25 cellular contexts compared by ENCODE assay signal in the genomic region with DNA sequence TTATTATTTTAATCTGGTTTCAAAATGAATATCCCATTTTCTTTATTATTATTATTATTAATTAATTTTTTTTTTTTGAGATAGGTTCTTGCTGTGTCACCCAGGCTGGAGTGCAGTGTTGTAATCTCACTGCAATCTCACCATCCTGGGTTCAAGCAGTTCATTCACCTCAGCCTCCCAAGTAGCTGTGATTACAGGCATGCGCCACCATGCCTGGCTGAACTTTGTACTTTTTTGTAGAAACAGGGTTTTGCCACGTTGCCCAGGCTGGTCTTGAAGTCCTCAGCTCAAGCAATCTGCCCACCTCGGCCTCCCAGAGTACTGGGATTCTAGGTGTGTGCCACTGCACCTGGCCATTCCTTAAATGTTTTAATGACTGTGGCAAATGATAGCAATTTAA.
"Had no signal": no experiment of that assay in that cellular context is flagged by ENCODE, and none has a peak within 500 bp of the region (broad histone marks: within the 10 kb centered on the region; RNA-seq: fewer than 3 reads in every experiment).

No MANE protein-coding gene starts in this region.

- H3K36me3 ChIP-seq: adrenal gland, gastroesophageal sphincter, thyroid gland, WERI-Rb-1 had no signal

- H3K27ac Mint-ChIP-seq: activated naive CD8-positive, alpha-beta T cell; activated T-helper 2 cell treated with anti-CD3 and anti-CD28 coated beads, Interferon-gamma antibody, Interleukin-2, Interleukin-4, amounts not matched to agents 10 μg/mL and 5 μg/mL and 100 μg/mL, durations not matched to agents 14 hours and 24 hours and 36 hours had no signal

- H3K4me3 ChIP-seq: adrenal gland, coronary artery, esophagus squamous epithelium, gastroesophageal sphincter, lower lobe of right lung, thyroid gland had no signal

- H3K4me3 Mint-ChIP-seq: activated naive CD8-positive, alpha-beta T cell; activated T-cell treated with anti-CD3 and anti-CD28 coated beads, Interleukin-2, amount 50 U/mL, for 4 hours; naive B cell; neural crest cell had no signal

- FAIRE-seq: TTC549 had no signal

- H3K9me3 Mint-ChIP-seq: activated T-cell treated with anti-CD3 and anti-CD28 coated beads, Interleukin-2, amount 50 U/mL, for 4 hours; activated T-helper 2 cell treated with anti-CD3 and anti-CD28 coated beads, Interferon-gamma antibody, Interleukin-2, Interleukin-4, amounts not matched to agents 10 μg/mL and 5 μg/mL and 100 μg/mL, durations not matched to agents 14 hours and 24 hours and 36 hours; naive B cell; neural crest cell had no signal

- H3K27me3 Mint-ChIP-seq: activated naive CD8-positive, alpha-beta T cell; naive B cell had no signal

- ATAC-seq: activated T-cell treated with anti-CD3 and anti-CD28 coated beads, Interleukin-2, amount 50 U/mL, for 4 hours; gastroesophageal sphincter; left colon; lower lobe of right lung; stimulated activated naive CD8-positive, alpha-beta T cell treated with anti-CD3 and anti-CD28 coated beads, Interleukin-15, Interleukin-2, amounts not matched to agents 100 U/mL and 50 U/mL, for 24 hours had no signal

- H3K9me3 ChIP-seq: adrenal gland, esophagus squamous epithelium, gastroesophageal sphincter, lower lobe of right lung, thyroid gland had no signal

- H3K27ac ChIP-seq: adrenal gland, lower lobe of right lung, WERI-Rb-1 had no signal

- H3K27me3 ChIP-seq: adrenal gland, esophagus squamous epithelium, gastroesophageal sphincter, thyroid gland had no signal

- DNase-seq: activated naive CD4-positive, alpha-beta T cell; activated T-cell treated with anti-CD3 and anti-CD28 coated beads, Interleukin-2, amount 50 U/mL, for 4 hours; adrenal gland; cerebellar nuclear complex; esophagus squamous epithelium; head of caudate nucleus; islet precursor cell; left colon; lower lobe of right lung; mesendoderm; naive B cell; occipital lobe; retina; stimulated activated CD4-positive, alpha-beta T cell treated with anti-CD3 and anti-CD28 coated beads, Interleukin-12 subunit alpha, Interleukin-12 subunit beta, amount 100 ng/mL, for 4 hours; stimulated activated CD4-positive, alpha-beta T cell treated with anti-CD3 and anti-CD28 coated beads, Interleukin-4, amount 100 ng/mL, for 4 hours; stimulated activated naive CD8-positive, alpha-beta T cell treated with anti-CD3 and anti-CD28 coated beads, Interleukin-15, Interleukin-2, amounts not matched to agents 100 U/mL and 50 U/mL, for 24 hours; T-helper 1 cell; WERI-Rb-1 had no signal
